In the genomic region with DNA sequence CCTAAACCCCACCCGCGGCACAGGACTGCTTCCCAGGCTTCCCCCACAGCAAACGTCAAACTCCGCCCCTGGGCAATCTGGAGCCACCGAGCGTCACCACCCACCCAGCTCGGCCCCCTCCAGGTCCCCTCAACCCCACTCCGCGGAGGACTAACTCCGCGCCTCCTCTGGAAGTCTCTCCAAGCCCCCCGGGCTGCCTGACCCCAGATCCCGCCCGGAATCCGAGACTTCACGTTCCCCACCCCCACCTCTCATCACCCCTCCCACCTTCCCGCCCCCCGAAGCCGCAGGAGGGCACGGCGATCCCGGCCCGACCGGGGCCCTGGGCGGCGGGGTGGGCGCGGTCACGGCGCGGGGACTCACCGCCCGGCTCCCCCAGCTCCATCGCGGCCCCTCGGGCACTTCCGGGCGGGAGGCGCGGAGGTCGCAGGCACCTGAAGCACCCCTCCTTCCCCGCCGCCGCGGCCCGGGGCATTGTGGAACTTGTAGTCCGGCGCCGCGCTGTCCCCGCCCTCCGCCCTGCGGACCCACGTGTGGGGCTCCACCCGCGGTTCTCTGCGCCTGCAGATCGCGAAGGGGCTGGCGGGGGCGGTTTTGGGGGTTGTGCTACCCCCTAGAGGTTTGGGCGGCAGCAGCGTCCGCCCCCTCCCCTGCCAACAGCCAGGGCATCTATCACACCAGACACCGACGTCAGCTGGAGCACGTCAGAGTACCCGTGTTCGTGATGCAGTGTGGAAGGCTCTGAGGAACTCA, we compare ENCODE assay signal across 8 cellular contexts. TPM values are rescaled to one million over a fixed set of nuclear protein-coding genes. Genes with fewer than 3 reads are reported as not detected.
DNase-seq lines count a peak whose midpoint lies in the region; ATAC-seq, FAIRE-seq and TF ChIP-seq lines count a peak whose summit lies in the region.

A gene with protein sequence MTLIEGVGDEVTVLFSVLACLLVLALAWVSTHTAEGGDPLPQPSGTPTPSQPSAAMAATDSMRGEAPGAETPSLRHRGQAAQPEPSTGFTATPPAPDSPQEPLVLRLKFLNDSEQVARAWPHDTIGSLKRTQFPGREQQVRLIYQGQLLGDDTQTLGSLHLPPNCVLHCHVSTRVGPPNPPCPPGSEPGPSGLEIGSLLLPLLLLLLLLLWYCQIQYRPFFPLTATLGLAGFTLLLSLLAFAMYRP (minus strand): TSS at position 423 of the 753 bp plus-strand sequence. CDS start 930 bp downstream, outside the sequence.

- ATAC-seq in pancreas: peak; percentile 18 to 45 (median 32)

- no peaks in the 10 kb centered on the region for H3K27me3 Mint-ChIP-seq in Calu3 (ENCODE audit: unreplicated experiment)

- no peak for FAIRE-seq in pancreas (lab: Jason Lieb, UNC)

- H3K4me1 Mint-ChIP-seq in Calu3 (ENCODE audit: low read depth, unreplicated experiment): peaks cover 24% of the 10 kb centered on the region

- no peaks in the 10 kb centered on the region for H3K9me3 ChIP-seq in pancreas
- H3K9me3 ChIP-seq in tibial artery: no peaks in the 10 kb centered on the region

- CTCF ChIA-PET in Calu3 (lab: Charles Lee): interaction anchor here (0.8 to 1.2 kb wide), 2 partner anchors 27 to 55 kb away, joined by 4 to 5 read pairs; a partner anchor contains a TSS

- TF ChIP-seq CTCF in Calu3 (IDR thresholded peaks at IDR 0.05; ENCODE audit: unreplicated experiment) (no peak), GM20000 (IDR thresholded peaks at IDR 0.05; ENCODE audit: extremely low read depth, missing control alignments) (no peak), pancreas (IDR thresholded peaks at IDR 0.05) (no peak), tibial artery (IDR thresholded peaks at IDR 0.05) (no peak)

- 0 to 1% methylated on average over 44 to 69 of the region's 69 CpGs for WGBS in pancreas, 2 donors

- peak within 1 kb of the TSS; percentile 98 for H3K4me3 Mint-ChIP-seq in Calu3 (ENCODE audit: low read depth, unreplicated experiment)

- no peaks in the 10 kb centered on the region for H3K9me3 Mint-ChIP-seq in Calu3 (ENCODE audit: low read depth, unreplicated experiment)

- H3K4me3 ChIP-seq in pancreas (peak within 1 kb of the TSS; percentile 53 to 99 (median 92)), tibial artery (peak within 1 kb of the TSS; percentile 89 to 95)

- H3K27ac Mint-ChIP-seq in Calu3 (ENCODE audit: unreplicated experiment): peak within 1 kb of the TSS; percentile 61

- H3K36me3 Mint-ChIP-seq in Calu3 (ENCODE audit: insufficient read depth, unreplicated experiment): peaks cover 70% of the 10 kb centered on the region

- no TSS peak for BruUV-seq in Calu3 (replicated peaks; lab: Mats Ljungman, UMichigan)

- no peaks in the 10 kb centered on the region for H3K36me3 ChIP-seq in pancreas
- H3K36me3 ChIP-seq in tibial artery: no peaks in the 10 kb centered on the region

- peak; percentile 61; the same call in 1 of the 2 replicates for TF ChIP-seq POLR2A in Raji (IDR thresholded peaks at IDR 0.05; ENCODE audit: insufficient read depth, low read depth, low read length)

- H3K4me1 ChIP-seq in pancreas: peaks cover 29 to 40% (median 32%) of the 10 kb centered on the region in 3 donors
- H3K4me1 ChIP-seq in tibial artery: peaks cover 0 to 64% (median 56%) of the 10 kb centered on the region in 4 donors

- no peaks in the 10 kb centered on the region for H3K27me3 ChIP-seq in pancreas
- H3K27me3 ChIP-seq in tibial artery: no peaks in the 10 kb centered on the region

- DNase-seq in Calu3 (peak; percentile 78), GM20000 (ENCODE audit: low spot score) (peak; percentile 92), HUDEP-2 (lab: John Stamatoyannopoulos, UW; ENCODE audit: unreplicated experiment in 76 of 76) (peak in 51 of 76 experiments; percentile 4 to 72 (median 42)), activated gamma-delta T cell (lab: John Stamatoyannopoulos, UW) (peak; percentile 92), glomerular endothelial cell (ENCODE audit: extremely low read depth, low read depth, low spot score) (no peak), pancreas (peak; percentile 75 to 93 (median 84)), tibial artery (peak; percentile 82 to 91)

- intact Hi-C loops in Calu3 (cut with micrococcal nuclease; ENCODE audit: unreplicated experiment): loop anchor here (5.0 kb wide), 1 partner anchor 56 kb away; a partner anchor contains a TSS
- intact Hi-C loops in pancreas (cut with DNase I): no loop called here
- intact Hi-C loops in tibial artery (cut with DNase I; ENCODE audit: low total_unique reads): no loop called here

- H3K27ac ChIP-seq in pancreas (peak within 1 kb of the TSS; percentile 53 to 86 (median 85)), tibial artery (peak within 1 kb of the TSS; percentile 98 to 99)

RNA-seq across cellular contexts. Expression of the gene that starts here (rescaled TPM):
- 49.9 and 51.2 TPM in 2 replicates for total RNA-seq in Calu3 (2022)
- 40.1 and 50.9 TPM in 2 replicates for total RNA-seq in glomerular endothelial cell
- total RNA-seq in pancreas: 10 to 100 TPM; 34.5 to 49.8 (median 39.3) TPM
- 100 to 1,000 TPM in 1 of 2 donors, 10 to 100 TPM in 1; 52.8 to 103 TPM for polyA plus RNA-seq in pancreas
